Comparison of ENCODE assay signal across 8 cellular contexts in genomic region chr2:26942543-26943295, GRCh38. TPM values are rescaled to one million over a fixed set of nuclear protein-coding genes. Genes with fewer than 3 reads are reported as not detected.
DNase-seq lines count a peak whose midpoint lies in the region; ATAC-seq, FAIRE-seq and TF ChIP-seq lines count a peak whose summit lies in the region.

No MANE protein-coding gene starts in this region.

- no peaks in the 10 kb centered on the region for H3K27me3 ChIP-seq in RWPE2 (ENCODE audit: insufficient read depth, poor library complexity, severe bottlenecking)
- H3K27me3 ChIP-seq in trophoblast cell (ENCODE audit: insufficient read depth, low read length), result no peaks in the 10 kb centered on the region

- no peaks in the 10 kb centered on the region for H3K4me1 ChIP-seq in RWPE2 (ENCODE audit: insufficient read depth, poor library complexity, severe bottlenecking)
- no peaks in the 10 kb centered on the region for H3K4me1 ChIP-seq in trophoblast cell (ENCODE audit: control insufficient read depth in 1 of 2, insufficient read depth in 2 of 2, low read length in 2 of 2)

- H3K36me3 ChIP-seq in RWPE2 (ENCODE audit: low read depth) (no peaks in the 10 kb centered on the region), trophoblast cell (ENCODE audit: control insufficient read depth in 1 of 2, insufficient read depth in 2 of 2, low read length in 2 of 2) (no peaks in the 10 kb centered on the region)

- H3K4me3 ChIP-seq in RWPE2 (ENCODE audit: severe bottlenecking) (no peak overlapping the region), trophoblast cell (ENCODE audit: low read depth, low read length) (no peak overlapping the region)

- CTCF ChIA-PET in activated naive CD4-positive, alpha-beta T cell treated with anti-CD3 and anti-CD28 coated beads for 36 hours (lab: Charles Lee), result interaction anchor here (0.5 to 6.6 kb wide), 20 partner anchors 8 to 360 kb away, joined by 3 to 123 read pairs (median 4); partner anchors contain the start of genes DPYSL5 and MAPRE3

- no peaks in the 10 kb centered on the region for H3K79me2 ChIP-seq in trophoblast cell (ENCODE audit: control insufficient read depth, insufficient read depth, low read length, poor library complexity)

- H3K27ac ChIP-seq in RWPE2 (ENCODE audit: poor library complexity, severe bottlenecking), result no peak overlapping the region
- no peak overlapping the region for H3K27ac ChIP-seq in trophoblast cell (ENCODE audit: low read depth, low read length)

- peaks cover 2% of the 10 kb centered on the region for H3K4me1 Mint-ChIP-seq in activated naive CD4-positive, alpha-beta T cell treated with anti-CD3 and anti-CD28 coated beads for 36 hours (ENCODE audit: low read depth)

- H3K9me3 Mint-ChIP-seq in activated naive CD4-positive, alpha-beta T cell treated with anti-CD3 and anti-CD28 coated beads for 36 hours, result no peaks in the 10 kb centered on the region

- intact Hi-C loops in activated naive CD4-positive, alpha-beta T cell treated with anti-CD3 and anti-CD28 coated beads for 36 hours (cut with micrococcal nuclease), result loop anchor here (1.0 to 10.0 kb wide), 3 partner anchors 96 to 338 kb away; no protein-coding TSS in a partner anchor
- intact Hi-C loops in head of caudate nucleus (cut with DNase I), result loop anchor here (2.0 kb wide), 1 partner anchor 94 kb away; the partner anchor contains the start of gene DPYSL5

- H3K23ac ChIP-seq in trophoblast cell (ENCODE audit: low read length), result no peak overlapping the region

- H4K12ac ChIP-seq in trophoblast cell (ENCODE audit: low read depth, low read length), result no peak overlapping the region

- DNase-seq in COLO668 (lab: John Stamatoyannopoulos, UW; ENCODE audit: unreplicated experiment), result peak; percentile 45
- peak; percentile 8 for DNase-seq in HS-5 (ENCODE audit: low read depth)
- no peak for DNase-seq in RWPE2 (ENCODE audit: low spot score)
- peak; percentile 81 for DNase-seq in activated naive CD4-positive, alpha-beta T cell treated with anti-CD3 and anti-CD28 coated beads for 36 hours
- DNase-seq in head of caudate nucleus, result peak; percentile 67 to 91 (median 82)
- DNase-seq in trophoblast cell, result peak; percentile 55 to 73
- DNase-seq in urothelium cell line (ENCODE audit: low spot score), result peak; percentile 70

- H2AK5ac ChIP-seq in trophoblast cell (ENCODE audit: low read length), result no peak overlapping the region

- H3K36me3 Mint-ChIP-seq in activated naive CD4-positive, alpha-beta T cell treated with anti-CD3 and anti-CD28 coated beads for 36 hours (ENCODE audit: low read depth), result no peaks in the 10 kb centered on the region

- peak; percentile 71 for TF ChIP-seq CTCF in RWPE2 (IDR thresholded peaks at IDR 0.05; ENCODE audit: poor library complexity, severe bottlenecking)

- H2AFZ ChIP-seq in trophoblast cell (ENCODE audit: insufficient read depth, low read length, poor library complexity), result no peak overlapping the region

- H3K9ac ChIP-seq in trophoblast cell (ENCODE audit: low read length), result no peak overlapping the region

- no CpG with 5 or more reads among the region's 28 CpGs for WGBS in trophoblast cell (ENCODE audit: extremely low coverage, insufficient coverage, insufficient read length)

- H3K4ac ChIP-seq in trophoblast cell (ENCODE audit: low read depth, low read length), result no peak overlapping the region

- no peak overlapping the region for H2BK120ac ChIP-seq in trophoblast cell (ENCODE audit: insufficient read depth, low read length, poor library complexity)

- FAIRE-seq in urothelium cell line (lab: Jason Lieb, UNC), result peak; percentile 62

- no peak overlapping the region for H3K4me2 ChIP-seq in trophoblast cell (ENCODE audit: low read length)

- no peak overlapping the region for H2BK12ac ChIP-seq in trophoblast cell (ENCODE audit: low read length)

- H3K79me1 ChIP-seq in trophoblast cell (ENCODE audit: low read length), result no peaks in the 10 kb centered on the region

- H3K4me3 Mint-ChIP-seq in activated naive CD4-positive, alpha-beta T cell treated with anti-CD3 and anti-CD28 coated beads for 36 hours, result no peak overlapping the region

- H3K18ac ChIP-seq in trophoblast cell (ENCODE audit: low read length), result no peak overlapping the region

- ATAC-seq in RWPE2 (ENCODE audit: low read depth) (no peak; the same call in 2 of the 3 replicates), GM18868 (IDR thresholded peaks at IDR 0.05; ENCODE audit: unreplicated experiment) (no peak)

- no peak overlapping the region for H4K91ac ChIP-seq in trophoblast cell (ENCODE audit: low read depth, low read length)

- no peak overlapping the region for H3K14ac ChIP-seq in trophoblast cell (ENCODE audit: low read length)

- H3K27ac Mint-ChIP-seq in activated naive CD4-positive, alpha-beta T cell treated with anti-CD3 and anti-CD28 coated beads for 36 hours, result no peak overlapping the region

- H3K27me3 Mint-ChIP-seq in activated naive CD4-positive, alpha-beta T cell treated with anti-CD3 and anti-CD28 coated beads for 36 hours (ENCODE audit: low read depth), result peaks cover 6% of the 10 kb centered on the region

- no peak overlapping the region for H2BK5ac ChIP-seq in trophoblast cell (ENCODE audit: low read depth, low read length, poor library complexity)

- no peak overlapping the region for H4K8ac ChIP-seq in trophoblast cell (ENCODE audit: low read depth, low read length)

- H3K9me3 ChIP-seq in RWPE2 (ENCODE audit: severe bottlenecking) (no peaks in the 10 kb centered on the region), trophoblast cell (ENCODE audit: insufficient read depth, low read depth, low read length) (peaks cover 1% of the 10 kb centered on the region)

RNA-seq across cellular contexts. Expression of gene MAPRE3, which starts 27.7 kb away (rescaled TPM):
- total RNA-seq in activated naive CD4-positive, alpha-beta T cell treated with anti-CD3 and anti-CD28 coated beads for 36 hours, result 1 to 10 TPM; 2.9 to 3.8 TPM
- polyA plus RNA-seq in trophoblast cell (2013), result 5.8 and 6.8 TPM in 2 replicates
